ENCODE assay signal across 20 cellular contexts in the genomic region with DNA sequence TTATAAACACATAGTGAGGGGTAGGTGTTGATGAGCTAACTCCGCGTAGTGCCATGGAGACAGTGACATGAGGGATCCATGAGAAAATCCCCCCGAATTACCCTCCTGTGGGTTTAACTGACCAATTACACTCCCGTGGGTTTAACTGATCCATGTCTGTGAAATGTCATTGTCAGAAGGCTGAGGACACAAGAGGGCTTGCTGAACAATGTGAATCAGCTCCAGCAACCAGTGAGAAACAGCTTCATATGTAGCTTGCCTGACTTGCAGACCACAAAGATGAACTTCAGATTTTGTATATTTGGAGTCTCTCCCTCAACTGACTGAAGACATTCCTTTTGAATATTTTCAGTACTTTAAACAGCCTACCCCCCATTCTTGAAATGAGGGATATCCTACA.
DNase-seq lines count a peak whose midpoint lies in the region; ATAC-seq and TF ChIP-seq lines count a peak whose summit lies in the region.
"Had no signal": no experiment of that assay in that cellular context is flagged by ENCODE, and none has a peak within 500 bp of the region (broad histone marks: within the 10 kb centered on the region; RNA-seq: fewer than 3 reads in every experiment).

No MANE protein-coding gene starts in this region.

- DNase-seq in GM04503 (ENCODE audit: low read depth) = peak; percentile 33
- DNase-seq in SJSA1 (ENCODE audit: low read depth in 1 of 2, low spot score in 2 of 2) = no peak
- peak; percentile 48 for DNase-seq in hepatic stellate cell (ENCODE audit: low spot score)
- DNase-seq in inferior parietal cortex (ENCODE audit: extremely low spot score) = no peak
- DNase-seq in stomach = no peak
- no peak for DNase-seq in SW 1271 (lab: John Stamatoyannopoulos, UW)
- DNase-seq: ACHN; Calu3; CD4-positive, alpha-beta memory T cell; DMS53; Karpas-422; MG63; NCI-H1092; NCI-H2081 treated with DMSO at 0.1 percent for 48 hours; NCI-H2227 treated with DMSO at 0.1 percent for 48 hours; NCI-H524; Peyer's patch had no signal

- intact Hi-C loops in stomach (cut with DNase I; ENCODE audit: low total_unique reads) = no loop called here

- H3K27ac ChIP-seq in SJSA1 (0 out of 2 replicates have a peak overlapping the region, but pooled peaks have one; percentile 11), stomach (no peak overlapping the region)
- H3K27ac ChIP-seq: Peyer's patch had no signal

- H3K4me1 ChIP-seq in SJSA1 (replicated peaks) (no peaks in the 10 kb centered on the region; the same call in 1 of the 2 replicates), stomach (no peaks in the 10 kb centered on the region)
- H3K4me1 ChIP-seq: Peyer's patch had no signal

- no peak for TF ChIP-seq EP300 in stomach (IDR thresholded peaks at IDR 0.05)

- no peak for TF ChIP-seq POLR2A in stomach (IDR thresholded peaks at IDR 0.05)

- H3K36me3 ChIP-seq in SJSA1 (peaks cover 90% of the 10 kb centered on the region), stomach (peaks cover 0 to 75% (median 49%) of the 10 kb centered on the region in 4 donors)
- H3K36me3 ChIP-seq: Peyer's patch had no signal

- WGBS in stomach, 5 donors = 86 to 96% (median 91%) methylated on average over 4 of the region's 4 CpGs

- H3K9me3 ChIP-seq in SJSA1 (replicated peaks) = no peaks in the 10 kb centered on the region
- H3K9me3 ChIP-seq in stomach = no peaks in the 10 kb centered on the region
- H3K9me3 ChIP-seq: MG63, Peyer's patch had no signal

- H3K4me3 ChIP-seq in SJSA1 (no peak overlapping the region), stomach (no peak overlapping the region)
- H3K4me3 ChIP-seq: MG63, Peyer's patch had no signal

- TF ChIP-seq CTCF in stomach (IDR thresholded peaks at IDR 0.05) = no peak

- H3K27me3 ChIP-seq in SJSA1 (replicated peaks) (no peaks in the 10 kb centered on the region), stomach (no peaks in the 10 kb centered on the region)
- H3K27me3 ChIP-seq: MG63, Peyer's patch had no signal

- ATAC-seq in GM18520 (IDR thresholded peaks at IDR 0.05; ENCODE audit: unreplicated experiment) = no peak
- ATAC-seq: Right ventricle myocardium inferior, SK-N-SH treated with all-trans-retinoic acid at 6 μM for 48 hours had no signal

Comparison
In these comparisons a context has a peak if more than half of its experiments do, and no peak if none do; other contexts are left out.
1. DNase-seq: peak in GM04503 (single experiment) and hepatic stellate cell (single experiment); none in SJSA1 (0 of 2), inferior parietal cortex (single experiment), stomach (single experiment) and SW 1271 (0 of 2).